In genomic region chr13:23572836-23573235, GRCh38 we compare ENCODE assay signal across 22 cellular contexts. TPM values are rescaled to one million over a fixed set of nuclear protein-coding genes. Genes with fewer than 3 reads are reported as not detected.
A peak's percentile ranks its signal among the peaks of the same experiment; 100 is the strongest.
DNase-seq lines count a peak whose midpoint lies in the region; ATAC-seq and TF ChIP-seq lines count a peak whose summit lies in the region.
"Had no signal": no experiment of that assay in that cellular context is flagged by ENCODE, and none has a peak within 500 bp of the region (broad histone marks: within the 10 kb centered on the region; RNA-seq: fewer than 3 reads in every experiment).

No MANE protein-coding gene starts in this region.

- no peaks in the 10 kb centered on the region for H3K36me3 ChIP-seq in SK-N-SH (replicated peaks in 1 of 2; ENCODE audit: control insufficient read depth in 1 of 2, insufficient read depth in 2 of 2, low read length in 1 of 2)
- no peaks in the 10 kb centered on the region for H3K36me3 ChIP-seq in suprapubic skin
- H3K36me3 ChIP-seq: breast epithelium, gastrocnemius medialis, transverse colon had no signal

- H3K4me1 ChIP-seq in SK-N-SH (ENCODE audit: control insufficient read depth in 1 of 2, insufficient read depth in 2 of 2, low read depth in 1 of 2, low read length in 1 of 2), result peaks cover 0 to 29% of the 10 kb centered on the region in 2 experiments; a peak in 2 of 4 replicates
- H3K4me1 ChIP-seq in right cardiac atrium (ENCODE audit: control insufficient read depth, insufficient read depth, low read length), result no peaks in the 10 kb centered on the region
- peaks cover 22% of the 10 kb centered on the region for H3K4me1 ChIP-seq in suprapubic skin
- H3K4me1 ChIP-seq: breast epithelium, transverse colon had no signal

- TF ChIP-seq POLR2A in suprapubic skin (IDR thresholded peaks at IDR 0.05), result no peak

- H3K27ac ChIP-seq in SK-N-SH (ENCODE audit: low read depth in 2 of 2, low read length in 1 of 2), result no peak overlapping the region; a peak in 1 of 4 replicates
- no peak overlapping the region for H3K27ac ChIP-seq in right cardiac atrium (ENCODE audit: low read length)
- H3K27ac ChIP-seq in suprapubic skin, result peak overlapping the region; percentile 74
- H3K27ac ChIP-seq: breast epithelium, transverse colon had no signal

- H3K9me2 ChIP-seq in SK-N-SH, result no peaks in the 10 kb centered on the region

- CTCF ChIA-PET in SK-N-SH (lab: Yijun Ruan, JAX), result interaction anchor here (0.6 to 1.5 kb wide), 6 partner anchors 18 to 300 kb away, joined by 3 to 4 read pairs (median 4); no protein-coding TSS in a partner anchor

- H3K36me3 Mint-ChIP-seq in activated T-helper 2 cell treated with anti-CD3 and anti-CD28 coated beads, Interferon-gamma antibody, Interleukin-2, Interleukin-4, amounts not matched to agents 10 μg/mL and 5 μg/mL and 100 μg/mL, durations not matched to agents 14 hours and 24 hours and 36 hours (ENCODE audit: low read depth), result no peaks in the 10 kb centered on the region

- DNase-seq in SK-N-SH (no peak), SW480 (ENCODE audit: low spot score) (peak; percentile 17), right cardiac atrium (no peak), suprapubic skin (ENCODE audit: low spot score in 2 of 2) (no peak), NCI-H524 (lab: John Stamatoyannopoulos, UW) (no peak), EL (no peak)
- DNase-seq in activated T-helper 2 cell treated with anti-CD3 and anti-CD28 coated beads, Interferon-gamma antibody, Interleukin-2, Interleukin-4, amounts not matched to agents 10 μg/mL and 5 μg/mL and 100 μg/mL, durations not matched to agents 14 hours and 24 hours and 36 hours (ENCODE audit: low spot score), result no peak
- DNase-seq: activated CD4-positive, alpha-beta T cell treated with anti-CD3 and anti-CD28 coated beads, Interleukin-2, amount 10 ng/mL, durations not matched to agents 7 days and 5 days; activated CD8-positive, alpha-beta memory T cell treated with anti-CD3 and anti-CD28 coated beads, Interleukin-2, amount 50 U/mL, for 4 hours; activated effector memory CD4-positive, alpha-beta T cell treated with anti-CD3 and anti-CD28 coated beads, Interleukin-2, amount 50 U/mL, for 16 hours; DMS53; gastrocnemius medialis; NCI-H2081 treated with DMSO at 0.1 percent for 48 hours; NCI-H524 treated with DMSO at 0.1 percent for 48 hours; nucleus accumbens; stimulated activated naive B cell treated with anti-CD40 and anti-IgM and Interleukin-4, amounts not matched to agents 10 μg/mL and 1 μg/mL and 100 μg/mL, for 72 hours; T-helper 1 cell; transverse colon had no signal

- peak overlapping the region; percentile 82 for H3K4me2 ChIP-seq in SK-N-SH
- H3K4me2 ChIP-seq: GM23338 had no signal

- intact Hi-C loops in right cardiac atrium (cut with DNase I), result loop anchor here in 2 of 4 donors (5.0 to 10.0 kb wide), 3 partner anchors 61 to 132 kb away; no protein-coding TSS in a partner anchor
- intact Hi-C loops in activated T-helper 2 cell treated with anti-CD3 and anti-CD28 coated beads, Interferon-gamma antibody, Interleukin-2, Interleukin-4, amounts not matched to agents 10 μg/mL and 5 μg/mL and 100 μg/mL, durations not matched to agents 14 hours and 24 hours and 36 hours (cut with micrococcal nuclease), result no loop called here

- H3K9me3 Mint-ChIP-seq in activated T-helper 2 cell treated with anti-CD3 and anti-CD28 coated beads, Interferon-gamma antibody, Interleukin-2, Interleukin-4, amounts not matched to agents 10 μg/mL and 5 μg/mL and 100 μg/mL, durations not matched to agents 14 hours and 24 hours and 36 hours, result no peaks in the 10 kb centered on the region
- H3K9me3 Mint-ChIP-seq: activated CD4-positive, alpha-beta T cell treated with anti-CD3 and anti-CD28 coated beads, Interleukin-2, amount 10 ng/mL, durations not matched to agents 7 days and 5 days; GM23338 had no signal

- ATAC-seq in SK-N-SH treated with all-trans-retinoic acid at 6 μM for 48 hours, result no peak
- no peak for ATAC-seq in right cardiac atrium
- ATAC-seq: gastrocnemius medialis; GM23338; sciatic nerve; stimulated activated naive B cell treated with anti-CD40 and anti-IgM and Interleukin-4, amounts not matched to agents 10 μg/mL and 1 μg/mL and 100 μg/mL, for 72 hours had no signal

- H3K27me3 ChIP-seq in SK-N-SH (ENCODE audit: insufficient read depth), result no peaks in the 10 kb centered on the region
- no peaks in the 10 kb centered on the region for H3K27me3 ChIP-seq in right cardiac atrium (ENCODE audit: control insufficient read depth, insufficient read depth)
- H3K27me3 ChIP-seq in suprapubic skin, result no peaks in the 10 kb centered on the region
- H3K27me3 ChIP-seq: breast epithelium, gastrocnemius medialis had no signal

- H3K4me3 Mint-ChIP-seq in activated T-helper 2 cell treated with anti-CD3 and anti-CD28 coated beads, Interferon-gamma antibody, Interleukin-2, Interleukin-4, amounts not matched to agents 10 μg/mL and 5 μg/mL and 100 μg/mL, durations not matched to agents 14 hours and 24 hours and 36 hours (ENCODE audit: low read depth), result no peak overlapping the region
- H3K4me3 Mint-ChIP-seq: activated CD4-positive, alpha-beta T cell treated with anti-CD3 and anti-CD28 coated beads, Interleukin-2, amount 10 ng/mL, durations not matched to agents 7 days and 5 days; GM23338; stimulated activated naive B cell treated with anti-CD40 and anti-IgM and Interleukin-4, amounts not matched to agents 10 μg/mL and 1 μg/mL and 100 μg/mL, for 72 hours had no signal

- H3K79me2 ChIP-seq in SK-N-SH (ENCODE audit: insufficient read depth), result peaks cover 15% of the 10 kb centered on the region; the same call in 1 of the 2 replicates

- H3K9ac ChIP-seq in SK-N-SH, result peak overlapping the region; percentile 67; the same call in 1 of the 2 replicates

- TF ChIP-seq EP300 in SK-N-SH (IDR thresholded peaks at IDR 0.05; ENCODE audit: borderline replicate concordance in 1 of 2, low read depth in 1 of 2, low read length in 1 of 2) (no peak), suprapubic skin (IDR thresholded peaks at IDR 0.05) (no peak)

- H3K27me3 Mint-ChIP-seq in activated T-helper 2 cell treated with anti-CD3 and anti-CD28 coated beads, Interferon-gamma antibody, Interleukin-2, Interleukin-4, amounts not matched to agents 10 μg/mL and 5 μg/mL and 100 μg/mL, durations not matched to agents 14 hours and 24 hours and 36 hours (ENCODE audit: low read depth), result peaks cover 76% of the 10 kb centered on the region

- no peak overlapping the region for H3K27ac Mint-ChIP-seq in activated T-helper 2 cell treated with anti-CD3 and anti-CD28 coated beads, Interferon-gamma antibody, Interleukin-2, Interleukin-4, amounts not matched to agents 10 μg/mL and 5 μg/mL and 100 μg/mL, durations not matched to agents 14 hours and 24 hours and 36 hours
- H3K27ac Mint-ChIP-seq: activated CD4-positive, alpha-beta T cell treated with anti-CD3 and anti-CD28 coated beads, Interleukin-2, amount 10 ng/mL, durations not matched to agents 7 days and 5 days; GM23338; stimulated activated naive B cell treated with anti-CD40 and anti-IgM and Interleukin-4, amounts not matched to agents 10 μg/mL and 1 μg/mL and 100 μg/mL, for 72 hours had no signal

- POLR2A ChIA-PET in SK-N-SH (lab: Yijun Ruan, JAX), result no interaction called here

- peaks cover 5% of the 10 kb centered on the region for H3F3A ChIP-seq in SK-N-SH (replicated peaks; ENCODE audit: insufficient read depth)

- H3K9me3 ChIP-seq in SK-N-SH (no peaks in the 10 kb centered on the region), right cardiac atrium (ENCODE audit: control insufficient read depth, low read length) (no peaks in the 10 kb centered on the region), suprapubic skin (no peaks in the 10 kb centered on the region)
- H3K9me3 ChIP-seq: breast epithelium, gastrocnemius medialis, transverse colon had no signal

- H4K20me1 ChIP-seq in SK-N-SH (ENCODE audit: insufficient read depth), result no peaks in the 10 kb centered on the region

- H3K4me3 ChIP-seq in SK-N-SH (ENCODE audit: low read depth in 2 of 2, low read length in 1 of 2), result no peak overlapping the region; a peak in 1 of 4 replicates
- H3K4me3 ChIP-seq in right cardiac atrium (ENCODE audit: low read length), result peak overlapping the region; percentile 65
- H3K4me3 ChIP-seq in suprapubic skin, result peak overlapping the region; percentile 33
- H3K4me3 ChIP-seq: breast epithelium, GM23338, transverse colon had no signal

- WGBS in SK-N-SH (ENCODE audit: low lambda C conversion rate), result 86% methylated on average over 1 of the region's 1 CpG
- 48% methylated on average over 1 of the region's 1 CpG for whole genome bisulfite sequencing in right cardiac atrium
- WGBS in suprapubic skin, result 57% methylated on average over 1 of the region's 1 CpG

- TF ChIP-seq RAD21 in SK-N-SH (IDR thresholded peaks at IDR 0.05; ENCODE audit: low read length), result no peak

- no peak for TF ChIP-seq CTCF in SK-N-SH (IDR thresholded peaks at IDR 0.05)
- no peak for TF ChIP-seq CTCF in suprapubic skin (IDR thresholded peaks at IDR 0.05)

- H2AFZ ChIP-seq in SK-N-SH (ENCODE audit: low read depth), result no peak overlapping the region
- H2AFZ ChIP-seq: GM23338 had no signal

- peaks cover 7% of the 10 kb centered on the region for H3K4me1 Mint-ChIP-seq in activated T-helper 2 cell treated with anti-CD3 and anti-CD28 coated beads, Interferon-gamma antibody, Interleukin-2, Interleukin-4, amounts not matched to agents 10 μg/mL and 5 μg/mL and 100 μg/mL, durations not matched to agents 14 hours and 24 hours and 36 hours (ENCODE audit: low read depth)

TF ChIP-seq in SK-N-SH, 30 proteins besides CTCF, POLR2A, EP300 and RAD21:
- TF ChIP-seq TCF12 (IDR thresholded peaks at IDR 0.05) (no peak), NFIC (IDR thresholded peaks at IDR 0.05; ENCODE audit: borderline replicate concordance) (no peak)
- TF ChIP-seq, protein P1, sequence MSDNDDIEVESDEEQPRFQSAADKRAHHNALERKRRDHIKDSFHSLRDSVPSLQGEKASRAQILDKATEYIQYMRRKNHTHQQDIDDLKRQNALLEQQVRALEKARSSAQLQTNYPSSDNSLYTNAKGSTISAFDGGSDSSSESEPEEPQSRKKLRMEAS (IDR thresholded peaks at IDR 0.05; ENCODE audit: low read depth), result no peak

TF ChIP-seq in SK-N-SH treated with all-trans-retinoic acid at 6 μM for 48 hours, 23 proteins besides CTCF, POLR2A, EP300 and RAD21:
- no peak for TF ChIP-seq TOX (CRISPR knock-in tag; IDR thresholded peaks at IDR 0.05; ENCODE audit: borderline replicate concordance)
- no peak for TF ChIP-seq ZNF8 (CRISPR knock-in tag; IDR thresholded peaks at IDR 0.05)
- TF ChIP-seq RARB (CRISPR knock-in tag; IDR thresholded peaks at IDR 0.05), result no peak

RNA-seq across cellular contexts. Expression of gene TNFRSF19, which starts 2.6 kb away (rescaled TPM):
- polyA plus RNA-seq in SK-N-SH (2012; rRNA removed) (4.6 and 6.8 TPM in 2 replicates), right cardiac atrium (15.6 TPM)
- polyA plus RNA-seq in SK-N-SH (2012; cell fraction: cytosol; rRNA removed), result 5.9 and 6.2 TPM in 2 replicates
- polyA plus RNA-seq in SK-N-SH (2012; cell fraction: nucleus; rRNA removed), result 5.1 and 10.3 TPM in 2 replicates
- total RNA-seq in right cardiac atrium (10 to 100 TPM; 26.2 to 50.8 (median 38.6) TPM), suprapubic skin (100 to 1,000 TPM in 1 of 4 donors, 10 to 100 TPM in 3; 74.6 to 100 (median 78.5) TPM)
- 0.07 TPM in 1 of 2 replicates, not detected in the other for total RNA-seq in activated T-helper 2 cell treated with anti-CD3 and anti-CD28 coated beads, Interferon-gamma antibody, Interleukin-2, Interleukin-4, amounts not matched to agents 10 μg/mL and 5 μg/mL and 100 μg/mL, durations not matched to agents 14 hours and 24 hours and 36 hours

Comparison
In these comparisons a context has a peak if more than half of its experiments do, and no peak if none do; other contexts are left out.
1. H3K4me3 ChIP-seq: peak in right cardiac atrium (single experiment) and suprapubic skin (single experiment); none in SK-N-SH (0 of 2).
2. RNA of gene TNFRSF19, which starts 2.6 kb away (total RNA-seq): 74.6 to 100 TPM in suprapubic skin and 26.2 to 50.8 TPM in right cardiac atrium; 0.07 TPM in activated T-helper 2 cell treated with anti-CD3 and anti-CD28 coated beads, Interferon-gamma antibody, Interleukin-2, Interleukin-4, amounts not matched to agents 10 μg/mL and 5 μg/mL and 100 μg/mL, durations not matched to agents 14 hours and 24 hours and 36 hours; every median in the first group is over 10 times any median in the second.